Comparison of ENCODE assay signal across 16 cellular contexts in the genomic region with DNA sequence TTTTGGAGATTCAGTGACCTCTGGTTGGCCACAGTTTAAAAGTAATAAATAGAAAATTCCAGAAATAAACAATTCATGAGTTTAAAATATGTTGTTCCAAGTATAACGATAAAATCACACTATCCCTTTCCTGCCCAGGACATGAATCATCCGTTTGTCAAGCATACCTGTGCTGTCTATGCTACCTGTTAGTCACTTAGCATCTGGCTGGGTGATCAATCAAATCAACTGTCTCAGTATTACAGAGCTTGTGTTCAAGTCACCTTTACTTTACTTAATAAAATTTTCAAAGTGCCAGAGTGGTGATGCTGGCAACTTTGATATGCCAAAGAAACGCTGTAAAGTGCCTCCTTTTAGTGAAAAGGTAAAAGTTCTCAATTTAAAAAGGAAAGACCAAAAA.
DNase-seq lines count a peak whose midpoint lies in the region; ATAC-seq and TF ChIP-seq lines count a peak whose summit lies in the region.
"Had no signal": no experiment of that assay in that cellular context is flagged by ENCODE, and none has a peak within 500 bp of the region (broad histone marks: within the 10 kb centered on the region; RNA-seq: fewer than 3 reads in every experiment).

No MANE protein-coding gene starts in this region.

- H3K27ac ChIP-seq in GM23338 (ENCODE audit: low read depth) (no peak overlapping the region), PC-9 (no peak overlapping the region), neural progenitor cell (no peak overlapping the region)
- H3K27ac ChIP-seq: BLaER1 had no signal

- H3F3A ChIP-seq in GM23338 (replicated peaks; ENCODE audit: low read depth) (no peaks in the 10 kb centered on the region), PC-9 (ENCODE audit: insufficient read depth, low read depth) (no peaks in the 10 kb centered on the region), neural progenitor cell (ENCODE audit: low read depth) (no peaks in the 10 kb centered on the region)

- CTCF ChIA-PET in PC-9 (lab: Charles Lee), result no interaction called here

- H3K27me3 ChIP-seq in GM23338 (ENCODE audit: insufficient read depth), result no peaks in the 10 kb centered on the region
- no peaks in the 10 kb centered on the region for H3K27me3 ChIP-seq in PC-9 (ENCODE audit: insufficient read depth, low read depth)
- H3K27me3 ChIP-seq in neural progenitor cell, result no peaks in the 10 kb centered on the region
- H3K27me3 ChIP-seq: BLaER1 had no signal

- H3K4me3 ChIP-seq in GM23338 (no peak overlapping the region), PC-9 (no peak overlapping the region), epithelial cell of esophagus (ENCODE audit: low read length) (no peak overlapping the region), neural progenitor cell (no peak overlapping the region)
- H3K4me3 ChIP-seq: BLaER1, HAP-1 had no signal

- H3K9ac ChIP-seq in neural progenitor cell, result no peak overlapping the region
- H3K9ac ChIP-seq: BLaER1 had no signal

- no peak for ATAC-seq in GM23338

- no peaks in the 10 kb centered on the region for H3K27me3 Mint-ChIP-seq in GM23338 (ENCODE audit: insufficient read depth, low read depth, poor library complexity)
- H3K27me3 Mint-ChIP-seq in neural progenitor cell (ENCODE audit: insufficient read depth, low read depth), result no peaks in the 10 kb centered on the region
- H3K27me3 Mint-ChIP-seq in nephron progenitor cell (ENCODE audit: low read depth, poor library complexity), result peaks cover 3% of the 10 kb centered on the region
- H3K27me3 Mint-ChIP-seq: CD8-positive, alpha-beta memory T cell had no signal

- DNase-seq in GM23338 (ENCODE audit: low spot score) (no peak), PC-9 (peak in 1 of 2 experiments; percentile 54), epithelial cell of esophagus (ENCODE audit: low read depth) (peak; percentile 84), neural progenitor cell (ENCODE audit: low spot score) (no peak), NCI-H2171 (lab: John Stamatoyannopoulos, UW) (no peak), nephron progenitor cell (no peak), nucleus accumbens (lab: John Stamatoyannopoulos, UW) (no peak)
- DNase-seq: 8988T; AML-193; Caco-2; CD8-positive, alpha-beta memory T cell; DND-41; GDM1; HFFc6 had no signal

- H3K36me3 ChIP-seq in GM23338 (ENCODE audit: insufficient read depth) (0 out of 2 replicates have a peak, but pooled peaks cover 8% of the 10 kb centered on the region), PC-9 (ENCODE audit: low read depth) (no peaks in the 10 kb centered on the region), neural progenitor cell (no peaks in the 10 kb centered on the region)
- H3K36me3 ChIP-seq: BLaER1, HAP-1 had no signal

- H3K79me2 ChIP-seq in GM23338 (replicated peaks; ENCODE audit: insufficient read depth), result no peaks in the 10 kb centered on the region
- no peaks in the 10 kb centered on the region for H3K79me2 ChIP-seq in PC-9 (ENCODE audit: low read depth)
- H3K79me2 ChIP-seq in neural progenitor cell (ENCODE audit: low read depth), result no peaks in the 10 kb centered on the region

- H3K4me3 Mint-ChIP-seq in GM23338 (no peak overlapping the region), neural progenitor cell (no peak overlapping the region), nephron progenitor cell (no peak overlapping the region)
- H3K4me3 Mint-ChIP-seq: CD8-positive, alpha-beta memory T cell; HFFc6 had no signal

- H3K9me2 ChIP-seq in GM23338 (ENCODE audit: insufficient read depth) (no peaks in the 10 kb centered on the region), PC-9 (ENCODE audit: insufficient read depth) (no peaks in the 10 kb centered on the region)

- H4K20me1 ChIP-seq in GM23338 (replicated peaks; ENCODE audit: insufficient read depth), result no peaks in the 10 kb centered on the region
- no peaks in the 10 kb centered on the region for H4K20me1 ChIP-seq in PC-9 (ENCODE audit: insufficient read depth)
- H4K20me1 ChIP-seq in neural progenitor cell (ENCODE audit: low read depth), result no peaks in the 10 kb centered on the region
- H4K20me1 ChIP-seq: BLaER1 had no signal

- no peak overlapping the region for H2AFZ ChIP-seq in GM23338
- peak overlapping the region; percentile 22; the same call in 1 of the 2 replicates for H2AFZ ChIP-seq in PC-9
- H2AFZ ChIP-seq in neural progenitor cell (replicated peaks), result peak overlapping the region; percentile 17

- no peak for TF ChIP-seq CTCF in GM23338 (conservative IDR thresholded peaks at IDR 0.05; ENCODE audit: low read depth in 2 of 2)
- no peak for TF ChIP-seq CTCF in PC-9 (conservative IDR thresholded peaks at IDR 0.05)
- TF ChIP-seq CTCF in epithelial cell of esophagus (IDR thresholded peaks at IDR 0.05; ENCODE audit: insufficient read depth, low read depth, low read length, missing control alignments), result no peak
- TF ChIP-seq CTCF in neural progenitor cell (IDR thresholded peaks at IDR 0.05), result no peak
- no peak for TF ChIP-seq CTCF in nephron progenitor cell (IDR thresholded peaks at IDR 0.05)

- H3K9me3 Mint-ChIP-seq in GM23338, result peaks cover 20% of the 10 kb centered on the region
- peaks cover 19% of the 10 kb centered on the region for H3K9me3 Mint-ChIP-seq in neural progenitor cell
- peaks cover 15% of the 10 kb centered on the region for H3K9me3 Mint-ChIP-seq in nephron progenitor cell

- peak overlapping the region; percentile 53; the same call in 1 of the 2 replicates for H3K27ac Mint-ChIP-seq in GM23338
- H3K27ac Mint-ChIP-seq in neural progenitor cell, result no peak overlapping the region
- no peak overlapping the region for H3K27ac Mint-ChIP-seq in nephron progenitor cell
- H3K27ac Mint-ChIP-seq: CD8-positive, alpha-beta memory T cell; HFFc6 had no signal

- POLR2A ChIA-PET in PC-9 (lab: Charles Lee; ENCODE audit: unreplicated experiment), result no interaction called here

- intact Hi-C loops in PC-9 (cut with micrococcal nuclease; ENCODE audit: unreplicated experiment), result no loop called here

- no TSS peak for BruUV-seq in PC-9 (replicated peaks; lab: Mats Ljungman, UMichigan)

- H3K4me1 Mint-ChIP-seq in GM23338, result peaks cover 6% of the 10 kb centered on the region; the same call in 2 of the 3 replicates
- H3K4me1 Mint-ChIP-seq in neural progenitor cell, result peaks cover 4% of the 10 kb centered on the region
- no peaks in the 10 kb centered on the region for H3K4me1 Mint-ChIP-seq in nephron progenitor cell
- H3K4me1 Mint-ChIP-seq: CD8-positive, alpha-beta memory T cell had no signal

- no peaks in the 10 kb centered on the region; the same call in 1 of the 2 replicates for H3K9me3 ChIP-seq in PC-9 (ENCODE audit: insufficient read depth, low read depth)
- no peaks in the 10 kb centered on the region for H3K9me3 ChIP-seq in neural progenitor cell (ENCODE audit: low read depth)
- H3K9me3 ChIP-seq: Caco-2 had no signal

- peaks cover 12% of the 10 kb centered on the region for H3K4me1 ChIP-seq in GM23338 (ENCODE audit: insufficient read depth)
- H3K4me1 ChIP-seq in PC-9 (replicated peaks; ENCODE audit: insufficient read depth), result peaks cover 9% of the 10 kb centered on the region; the same call in 1 of the 2 replicates
- H3K4me1 ChIP-seq in neural progenitor cell, result peaks cover 12% of the 10 kb centered on the region
- H3K4me1 ChIP-seq: BLaER1, Caco-2 had no signal

- no peak overlapping the region for H3K4me2 ChIP-seq in GM23338
- 0 out of 2 replicates have a peak overlapping the region, but pooled peaks have one; percentile 26 for H3K4me2 ChIP-seq in PC-9
- no peak overlapping the region for H3K4me2 ChIP-seq in neural progenitor cell
- H3K4me2 ChIP-seq: BLaER1 had no signal

- peaks cover 20% of the 10 kb centered on the region for H3K36me3 Mint-ChIP-seq in GM23338 (ENCODE audit: low read depth)
- no peaks in the 10 kb centered on the region for H3K36me3 Mint-ChIP-seq in neural progenitor cell
- peaks cover 5% of the 10 kb centered on the region for H3K36me3 Mint-ChIP-seq in nephron progenitor cell (ENCODE audit: low read depth)
- H3K36me3 Mint-ChIP-seq: CD8-positive, alpha-beta memory T cell had no signal

TF ChIP-seq in GM23338, 12 proteins besides CTCF, POLR2A, EP300 and RAD21 (continues in another document):
- TF ChIP-seq JUNB (IDR thresholded peaks at IDR 0.05; ENCODE audit: unreplicated experiment) (no peak), ZNF114 (CRISPR knock-in tag; IDR thresholded peaks at IDR 0.05) (no peak), NANOG (IDR thresholded peaks at IDR 0.05; ENCODE audit: borderline replicate concordance) (no peak), EZH2phosphoT487 (IDR thresholded peaks at IDR 0.05; ENCODE audit: unreplicated experiment) (no peak), EZH2 (IDR thresholded peaks at IDR 0.05; ENCODE audit: low read depth, unreplicated experiment) (no peak), CREB1 (CRISPR knock-in tag; IDR thresholded peaks at IDR 0.05; ENCODE audit: low read depth) (no peak), POLR2AphosphoS5 (IDR thresholded peaks at IDR 0.05; ENCODE audit: low read depth) (no peak)
- TF ChIP-seq, protein P1, sequence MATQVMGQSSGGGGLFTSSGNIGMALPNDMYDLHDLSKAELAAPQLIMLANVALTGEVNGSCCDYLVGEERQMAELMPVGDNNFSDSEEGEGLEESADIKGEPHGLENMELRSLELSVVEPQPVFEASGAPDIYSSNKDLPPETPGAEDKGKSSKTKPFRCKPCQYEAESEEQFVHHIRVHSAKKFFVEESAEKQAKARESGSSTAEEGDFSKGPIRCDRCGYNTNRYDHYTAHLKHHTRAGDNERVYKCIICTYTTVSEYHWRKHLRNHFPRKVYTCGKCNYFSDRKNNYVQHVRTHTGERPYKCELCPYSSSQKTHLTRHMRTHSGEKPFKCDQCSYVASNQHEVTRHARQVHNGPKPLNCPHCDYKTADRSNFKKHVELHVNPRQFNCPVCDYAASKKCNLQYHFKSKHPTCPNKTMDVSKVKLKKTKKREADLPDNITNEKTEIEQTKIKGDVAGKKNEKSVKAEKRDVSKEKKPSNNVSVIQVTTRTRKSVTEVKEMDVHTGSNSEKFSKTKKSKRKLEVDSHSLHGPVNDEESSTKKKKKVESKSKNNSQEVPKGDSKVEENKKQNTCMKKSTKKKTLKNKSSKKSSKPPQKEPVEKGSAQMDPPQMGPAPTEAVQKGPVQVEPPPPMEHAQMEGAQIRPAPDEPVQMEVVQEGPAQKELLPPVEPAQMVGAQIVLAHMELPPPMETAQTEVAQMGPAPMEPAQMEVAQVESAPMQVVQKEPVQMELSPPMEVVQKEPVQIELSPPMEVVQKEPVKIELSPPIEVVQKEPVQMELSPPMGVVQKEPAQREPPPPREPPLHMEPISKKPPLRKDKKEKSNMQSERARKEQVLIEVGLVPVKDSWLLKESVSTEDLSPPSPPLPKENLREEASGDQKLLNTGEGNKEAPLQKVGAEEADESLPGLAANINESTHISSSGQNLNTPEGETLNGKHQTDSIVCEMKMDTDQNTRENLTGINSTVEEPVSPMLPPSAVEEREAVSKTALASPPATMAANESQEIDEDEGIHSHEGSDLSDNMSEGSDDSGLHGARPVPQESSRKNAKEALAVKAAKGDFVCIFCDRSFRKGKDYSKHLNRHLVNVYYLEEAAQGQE (IDR thresholded peaks at IDR 0.05; ENCODE audit: unreplicated experiment), result no peak
